Comparison of ENCODE assay signal across 2 cellular contexts in the genomic region with DNA sequence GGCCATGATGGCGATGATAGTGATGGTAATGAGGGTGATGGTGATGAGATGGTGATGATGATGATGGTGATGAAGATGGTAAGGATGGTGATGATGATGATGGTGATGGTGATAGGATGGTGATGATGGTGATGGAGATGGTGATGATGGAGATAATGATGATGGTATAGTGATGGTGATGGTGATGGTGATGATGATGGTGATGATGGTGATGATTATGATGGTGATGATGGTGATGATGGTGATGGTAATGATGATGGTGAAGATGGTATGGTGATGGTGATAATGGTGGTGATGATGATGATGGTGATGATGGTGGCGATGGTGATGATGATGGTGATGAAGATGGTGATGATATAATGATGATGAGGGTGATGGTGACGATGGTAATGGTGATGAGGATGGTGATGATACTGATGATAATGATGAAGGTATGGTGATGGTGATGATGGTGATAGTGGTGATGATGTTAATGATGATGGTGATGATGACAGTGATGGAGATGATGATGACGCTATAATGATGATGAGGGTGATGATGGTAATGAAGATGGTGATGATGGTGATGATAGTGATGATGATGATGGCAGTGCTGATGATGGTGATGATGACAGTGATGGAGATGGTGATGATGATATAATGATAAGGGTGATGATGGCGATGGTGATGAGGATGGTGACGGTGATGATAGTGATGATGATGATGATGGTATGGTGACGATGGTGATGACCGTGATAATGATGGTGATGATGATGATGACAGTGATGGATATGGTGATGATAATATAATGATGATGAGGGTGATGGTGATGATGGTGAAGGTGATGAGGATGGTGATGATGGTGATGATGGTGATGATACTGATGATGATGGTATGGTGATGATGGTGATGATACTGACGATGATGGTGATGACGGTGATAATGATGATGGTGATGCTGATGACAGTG.
TF ChIP-seq lines count a peak whose summit lies in the region.

No MANE protein-coding gene starts in this region.

TF ChIP-seq in HEK293T, 16 proteins besides CTCF, POLR2A, EP300 and RAD21:
- TF ChIP-seq, protein P1, sequence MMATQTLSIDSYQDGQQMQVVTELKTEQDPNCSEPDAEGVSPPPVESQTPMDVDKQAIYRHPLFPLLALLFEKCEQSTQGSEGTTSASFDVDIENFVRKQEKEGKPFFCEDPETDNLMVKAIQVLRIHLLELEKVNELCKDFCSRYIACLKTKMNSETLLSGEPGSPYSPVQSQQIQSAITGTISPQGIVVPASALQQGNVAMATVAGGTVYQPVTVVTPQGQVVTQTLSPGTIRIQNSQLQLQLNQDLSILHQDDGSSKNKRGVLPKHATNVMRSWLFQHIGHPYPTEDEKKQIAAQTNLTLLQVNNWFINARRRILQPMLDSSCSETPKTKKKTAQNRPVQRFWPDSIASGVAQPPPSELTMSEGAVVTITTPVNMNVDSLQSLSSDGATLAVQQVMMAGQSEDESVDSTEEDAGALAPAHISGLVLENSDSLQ (IDR thresholded peaks at IDR 0.05), result peak; percentile 23; the same call in 1 of the 2 replicates
- TF ChIP-seq CTBP1 (IDR thresholded peaks at IDR 0.05; ENCODE audit: borderline replicate concordance) (peak; percentile 48), NFRKB (IDR thresholded peaks at IDR 0.05) (no peak)

TF ChIP-seq in K562, 482 proteins besides CTCF, POLR2A, EP300 and RAD21 (continues in another document):
- TF ChIP-seq, protein P2, sequence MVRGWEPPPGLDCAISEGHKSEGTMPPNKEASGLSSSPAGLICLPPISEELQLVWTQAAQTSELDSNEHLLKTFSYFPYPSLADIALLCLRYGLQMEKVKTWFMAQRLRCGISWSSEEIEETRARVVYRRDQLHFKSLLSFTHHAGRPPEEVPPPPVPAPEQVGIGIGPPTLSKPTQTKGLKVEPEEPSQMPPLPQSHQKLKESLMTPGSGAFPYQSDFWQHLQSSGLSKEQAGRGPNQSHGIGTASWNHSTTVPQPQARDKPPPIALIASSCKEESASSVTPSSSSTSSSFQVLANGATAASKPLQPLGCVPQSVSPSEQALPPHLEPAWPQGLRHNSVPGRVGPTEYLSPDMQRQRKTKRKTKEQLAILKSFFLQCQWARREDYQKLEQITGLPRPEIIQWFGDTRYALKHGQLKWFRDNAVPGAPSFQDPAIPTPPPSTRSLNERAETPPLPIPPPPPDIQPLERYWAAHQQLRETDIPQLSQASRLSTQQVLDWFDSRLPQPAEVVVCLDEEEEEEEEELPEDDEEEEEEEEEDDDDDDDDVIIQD (CRISPR knock-in tag; IDR thresholded peaks at IDR 0.05), result no peak
- TF ChIP-seq, protein P3, sequence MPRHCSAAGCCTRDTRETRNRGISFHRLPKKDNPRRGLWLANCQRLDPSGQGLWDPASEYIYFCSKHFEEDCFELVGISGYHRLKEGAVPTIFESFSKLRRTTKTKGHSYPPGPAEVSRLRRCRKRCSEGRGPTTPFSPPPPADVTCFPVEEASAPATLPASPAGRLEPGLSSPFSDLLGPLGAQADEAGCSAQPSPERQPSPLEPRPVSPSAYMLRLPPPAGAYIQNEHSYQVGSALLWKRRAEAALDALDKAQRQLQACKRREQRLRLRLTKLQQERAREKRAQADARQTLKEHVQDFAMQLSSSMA (CRISPR knock-in tag; IDR thresholded peaks at IDR 0.05), result no peak
- TF ChIP-seq, protein P4, sequence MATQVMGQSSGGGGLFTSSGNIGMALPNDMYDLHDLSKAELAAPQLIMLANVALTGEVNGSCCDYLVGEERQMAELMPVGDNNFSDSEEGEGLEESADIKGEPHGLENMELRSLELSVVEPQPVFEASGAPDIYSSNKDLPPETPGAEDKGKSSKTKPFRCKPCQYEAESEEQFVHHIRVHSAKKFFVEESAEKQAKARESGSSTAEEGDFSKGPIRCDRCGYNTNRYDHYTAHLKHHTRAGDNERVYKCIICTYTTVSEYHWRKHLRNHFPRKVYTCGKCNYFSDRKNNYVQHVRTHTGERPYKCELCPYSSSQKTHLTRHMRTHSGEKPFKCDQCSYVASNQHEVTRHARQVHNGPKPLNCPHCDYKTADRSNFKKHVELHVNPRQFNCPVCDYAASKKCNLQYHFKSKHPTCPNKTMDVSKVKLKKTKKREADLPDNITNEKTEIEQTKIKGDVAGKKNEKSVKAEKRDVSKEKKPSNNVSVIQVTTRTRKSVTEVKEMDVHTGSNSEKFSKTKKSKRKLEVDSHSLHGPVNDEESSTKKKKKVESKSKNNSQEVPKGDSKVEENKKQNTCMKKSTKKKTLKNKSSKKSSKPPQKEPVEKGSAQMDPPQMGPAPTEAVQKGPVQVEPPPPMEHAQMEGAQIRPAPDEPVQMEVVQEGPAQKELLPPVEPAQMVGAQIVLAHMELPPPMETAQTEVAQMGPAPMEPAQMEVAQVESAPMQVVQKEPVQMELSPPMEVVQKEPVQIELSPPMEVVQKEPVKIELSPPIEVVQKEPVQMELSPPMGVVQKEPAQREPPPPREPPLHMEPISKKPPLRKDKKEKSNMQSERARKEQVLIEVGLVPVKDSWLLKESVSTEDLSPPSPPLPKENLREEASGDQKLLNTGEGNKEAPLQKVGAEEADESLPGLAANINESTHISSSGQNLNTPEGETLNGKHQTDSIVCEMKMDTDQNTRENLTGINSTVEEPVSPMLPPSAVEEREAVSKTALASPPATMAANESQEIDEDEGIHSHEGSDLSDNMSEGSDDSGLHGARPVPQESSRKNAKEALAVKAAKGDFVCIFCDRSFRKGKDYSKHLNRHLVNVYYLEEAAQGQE (CRISPR knock-in tag; IDR thresholded peaks at IDR 0.05; ENCODE audit: low read depth), result no peak
- no peak for TF ChIP-seq HNRNPL (IDR thresholded peaks at IDR 0.05; ENCODE audit: low read depth, low read length)
- 0 out of 2 replicates have a peak, but pooled peaks have one; percentile 35 for TF ChIP-seq ZBTB2 (IDR thresholded peaks at IDR 0.05)
- no peak for TF ChIP-seq RBM14 (IDR thresholded peaks at IDR 0.05; ENCODE audit: borderline replicate concordance, insufficient read depth, low read depth, low read length)
- TF ChIP-seq HNRNPLL (IDR thresholded peaks at IDR 0.05; ENCODE audit: low read depth, low read length, poor library complexity, severe bottlenecking), result no peak
- TF ChIP-seq SNRNP70 (optimal IDR thresholded peaks at IDR 0.05; ENCODE audit: low read depth, low read length), result no peak
- TF ChIP-seq KDM1A (IDR thresholded peaks at IDR 0.05), result peak; percentile 76 to 85
- TF ChIP-seq HOXB6 (CRISPR knock-in tag; IDR thresholded peaks at IDR 0.05; ENCODE audit: borderline replicate concordance), result no peak
- TF ChIP-seq LEF1 (IDR thresholded peaks at IDR 0.05), result no peak
- TF ChIP-seq, protein P5, sequence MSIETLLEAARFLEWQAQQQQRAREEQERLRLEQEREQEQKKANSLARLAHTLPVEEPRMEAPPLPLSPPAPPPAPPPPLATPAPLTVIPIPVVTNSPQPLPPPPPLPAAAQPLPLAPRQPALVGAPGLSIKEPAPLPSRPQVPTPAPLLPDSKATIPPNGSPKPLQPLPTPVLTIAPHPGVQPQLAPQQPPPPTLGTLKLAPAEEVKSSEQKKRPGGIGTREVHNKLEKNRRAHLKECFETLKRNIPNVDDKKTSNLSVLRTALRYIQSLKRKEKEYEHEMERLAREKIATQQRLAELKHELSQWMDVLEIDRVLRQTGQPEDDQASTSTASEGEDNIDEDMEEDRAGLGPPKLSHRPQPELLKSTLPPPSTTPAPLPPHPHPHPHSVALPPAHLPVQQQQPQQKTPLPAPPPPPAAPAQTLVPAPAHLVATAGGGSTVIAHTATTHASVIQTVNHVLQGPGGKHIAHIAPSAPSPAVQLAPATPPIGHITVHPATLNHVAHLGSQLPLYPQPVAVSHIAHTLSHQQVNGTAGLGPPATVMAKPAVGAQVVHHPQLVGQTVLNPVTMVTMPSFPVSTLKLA (conservative IDR thresholded peaks at IDR 0.05), result no peak
- TF ChIP-seq SMC3 (conservative IDR thresholded peaks at IDR 0.05; ENCODE audit: insufficient read depth, low read depth, low read length), result no peak
- TF ChIP-seq ELF4 (CRISPR knock-in tag; IDR thresholded peaks at IDR 0.05), result no peak
- TF ChIP-seq SOX6 (IDR thresholded peaks at IDR 0.05), result no peak
- TF ChIP-seq ZNF395 (CRISPR knock-in tag; IDR thresholded peaks at IDR 0.05), result no peak
- TF ChIP-seq ELF2 (CRISPR knock-in tag; IDR thresholded peaks at IDR 0.05), result no peak
- no peak for TF ChIP-seq ESRRB (CRISPR knock-in tag; IDR thresholded peaks at IDR 0.05; ENCODE audit: borderline replicate concordance)
- TF ChIP-seq ZNF444 (CRISPR knock-in tag; IDR thresholded peaks at IDR 0.05), result no peak
- TF ChIP-seq CBFA2T3 (IDR thresholded peaks at IDR 0.05), result 0 out of 2 replicates have a peak, but pooled peaks have one; percentile 4
- TF ChIP-seq, protein P6, sequence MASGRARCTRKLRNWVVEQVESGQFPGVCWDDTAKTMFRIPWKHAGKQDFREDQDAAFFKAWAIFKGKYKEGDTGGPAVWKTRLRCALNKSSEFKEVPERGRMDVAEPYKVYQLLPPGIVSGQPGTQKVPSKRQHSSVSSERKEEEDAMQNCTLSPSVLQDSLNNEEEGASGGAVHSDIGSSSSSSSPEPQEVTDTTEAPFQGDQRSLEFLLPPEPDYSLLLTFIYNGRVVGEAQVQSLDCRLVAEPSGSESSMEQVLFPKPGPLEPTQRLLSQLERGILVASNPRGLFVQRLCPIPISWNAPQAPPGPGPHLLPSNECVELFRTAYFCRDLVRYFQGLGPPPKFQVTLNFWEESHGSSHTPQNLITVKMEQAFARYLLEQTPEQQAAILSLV (tag; IDR thresholded peaks at IDR 0.05), result 0 out of 2 replicates have a peak, but pooled peaks have one; percentile 32
- TF ChIP-seq TAF9B (IDR thresholded peaks at IDR 0.05; ENCODE audit: partially characterized antibody), result no peak
- peak; percentile 47; the same call in 1 of the 2 replicates for TF ChIP-seq EHMT2 (IDR thresholded peaks at IDR 0.05)
- no peak for TF ChIP-seq KDM5B (IDR thresholded peaks at IDR 0.05; ENCODE audit: insufficient replicate concordance, low read depth, low read length)
- no peak for TF ChIP-seq ZNF764 (CRISPR knock-in tag; IDR thresholded peaks at IDR 0.05; ENCODE audit: low read depth)
- TF ChIP-seq, protein P7, sequence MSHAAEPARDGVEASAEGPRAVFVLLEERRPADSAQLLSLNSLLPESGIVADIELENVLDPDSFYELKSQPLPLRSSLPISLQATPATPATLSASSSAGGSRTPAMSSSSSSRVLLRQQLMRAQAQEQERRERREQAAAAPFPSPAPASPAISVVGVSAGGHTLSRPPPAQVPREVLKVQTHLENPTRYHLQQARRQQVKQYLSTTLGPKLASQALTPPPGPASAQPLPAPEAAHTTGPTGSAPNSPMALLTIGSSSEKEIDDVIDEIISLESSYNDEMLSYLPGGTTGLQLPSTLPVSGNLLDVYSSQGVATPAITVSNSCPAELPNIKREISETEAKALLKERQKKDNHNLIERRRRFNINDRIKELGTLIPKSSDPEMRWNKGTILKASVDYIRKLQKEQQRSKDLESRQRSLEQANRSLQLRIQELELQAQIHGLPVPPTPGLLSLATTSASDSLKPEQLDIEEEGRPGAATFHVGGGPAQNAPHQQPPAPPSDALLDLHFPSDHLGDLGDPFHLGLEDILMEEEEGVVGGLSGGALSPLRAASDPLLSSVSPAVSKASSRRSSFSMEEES (CRISPR knock-in tag; IDR thresholded peaks at IDR 0.05), result no peak
- no peak for TF ChIP-seq ZNF184 (CRISPR knock-in tag; IDR thresholded peaks at IDR 0.05)
- peak in 1 of 2 experiments; percentile 73; a peak in 2 of 4 replicates for TF ChIP-seq HDAC1 (IDR thresholded peaks at IDR 0.05)
- TF ChIP-seq MTA3 (IDR thresholded peaks at IDR 0.05; ENCODE audit: borderline replicate concordance), result no peak
- no peak for TF ChIP-seq KAT8 (IDR thresholded peaks at IDR 0.05; ENCODE audit: low read depth)
- no peak for TF ChIP-seq RFX7 (CRISPR knock-in tag; IDR thresholded peaks at IDR 0.05)
- TF ChIP-seq, protein P8, sequence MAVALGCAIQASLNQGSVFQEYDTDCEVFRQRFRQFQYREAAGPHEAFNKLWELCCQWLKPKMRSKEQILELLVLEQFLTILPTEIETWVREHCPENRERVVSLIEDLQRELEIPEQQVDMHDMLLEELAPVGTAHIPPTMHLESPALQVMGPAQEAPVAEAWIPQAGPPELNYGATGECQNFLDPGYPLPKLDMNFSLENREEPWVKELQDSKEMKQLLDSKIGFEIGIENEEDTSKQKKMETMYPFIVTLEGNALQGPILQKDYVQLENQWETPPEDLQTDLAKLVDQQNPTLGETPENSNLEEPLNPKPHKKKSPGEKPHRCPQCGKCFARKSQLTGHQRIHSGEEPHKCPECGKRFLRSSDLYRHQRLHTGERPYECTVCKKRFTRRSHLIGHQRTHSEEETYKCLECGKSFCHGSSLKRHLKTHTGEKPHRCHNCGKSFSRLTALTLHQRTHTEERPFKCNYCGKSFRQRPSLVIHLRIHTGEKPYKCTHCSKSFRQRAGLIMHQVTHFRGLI (CRISPR knock-in tag; IDR thresholded peaks at IDR 0.05), result no peak
- no peak for TF ChIP-seq ATF1 (CRISPR knock-in tag; IDR thresholded peaks at IDR 0.05)
- TF ChIP-seq ATF1 (tag; IDR thresholded peaks at IDR 0.05), result peak; percentile 79
- 0 out of 2 replicates have a peak, but pooled peaks have one; percentile 17 for TF ChIP-seq MTA1 (IDR thresholded peaks at IDR 0.05; ENCODE audit: borderline replicate concordance)
- TF ChIP-seq, protein P9, sequence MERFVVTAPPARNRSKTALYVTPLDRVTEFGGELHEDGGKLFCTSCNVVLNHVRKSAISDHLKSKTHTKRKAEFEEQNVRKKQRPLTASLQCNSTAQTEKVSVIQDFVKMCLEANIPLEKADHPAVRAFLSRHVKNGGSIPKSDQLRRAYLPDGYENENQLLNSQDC (CRISPR knock-in tag; IDR thresholded peaks at IDR 0.05), result no peak
- TF ChIP-seq, protein P10, sequence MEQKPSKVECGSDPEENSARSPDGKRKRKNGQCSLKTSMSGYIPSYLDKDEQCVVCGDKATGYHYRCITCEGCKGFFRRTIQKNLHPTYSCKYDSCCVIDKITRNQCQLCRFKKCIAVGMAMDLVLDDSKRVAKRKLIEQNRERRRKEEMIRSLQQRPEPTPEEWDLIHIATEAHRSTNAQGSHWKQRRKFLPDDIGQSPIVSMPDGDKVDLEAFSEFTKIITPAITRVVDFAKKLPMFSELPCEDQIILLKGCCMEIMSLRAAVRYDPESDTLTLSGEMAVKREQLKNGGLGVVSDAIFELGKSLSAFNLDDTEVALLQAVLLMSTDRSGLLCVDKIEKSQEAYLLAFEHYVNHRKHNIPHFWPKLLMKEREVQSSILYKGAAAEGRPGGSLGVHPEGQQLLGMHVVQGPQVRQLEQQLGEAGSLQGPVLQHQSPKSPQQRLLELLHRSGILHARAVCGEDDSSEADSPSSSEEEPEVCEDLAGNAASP (IDR thresholded peaks at IDR 0.05), result no peak
